ENCODE assay signal across 11 cellular contexts in genomic region chr3:161413127-161413854, GRCh38. TPM values are rescaled to one million over a fixed set of nuclear protein-coding genes. Genes with fewer than 3 reads are reported as not detected.
DNase-seq lines count a peak whose midpoint lies in the region; ATAC-seq and TF ChIP-seq lines count a peak whose summit lies in the region.
"Had no signal": no experiment of that assay in that cellular context is flagged by ENCODE, and none has a peak within 500 bp of the region (broad histone marks: within the 10 kb centered on the region; RNA-seq: fewer than 3 reads in every experiment).

No MANE protein-coding gene starts in this region.

- no peak for TF ChIP-seq POLR2A in heart left ventricle (IDR thresholded peaks at IDR 0.05)
- TF ChIP-seq POLR2A in uterus (IDR thresholded peaks at IDR 0.05) = no peak

- WGBS in heart left ventricle, 4 donors = 30 to 49% (median 39%) methylated on average over 2 of the region's 2 CpGs

- H3K27me3 ChIP-seq in heart left ventricle = no peaks in the 10 kb centered on the region
- H3K27me3 ChIP-seq in uterus = no peaks in the 10 kb centered on the region

- intact Hi-C loops in heart left ventricle (cut with DNase I) (loop anchor here in 3 of 10 donors (5.0 to 10.0 kb wide), 6 partner anchors 141 to 718 kb away; no protein-coding TSS in a partner anchor), uterus (cut with DNase I; ENCODE audit: low total_unique reads) (no loop called here)

- H3K4me1 ChIP-seq in heart left ventricle = peaks cover 0 to 43% (median 20%) of the 10 kb centered on the region in 12 donors
- no peaks in the 10 kb centered on the region for H3K4me1 ChIP-seq in uterus
- H3K4me1 ChIP-seq: parathyroid adenoma had no signal

- H3K27ac ChIP-seq in heart left ventricle (peak overlapping the region in 6 of 12 donors; percentile 24 to 54 (median 34)), uterus (no peak overlapping the region)
- H3K27ac ChIP-seq: parathyroid adenoma had no signal

- ATAC-seq in heart left ventricle (peak; percentile 70 to 89 (median 82)), HG03196 (IDR thresholded peaks at IDR 0.05; ENCODE audit: unreplicated experiment) (no peak), GM19455 (IDR thresholded peaks at IDR 0.05; ENCODE audit: unreplicated experiment) (no peak)
- ATAC-seq: activated CD4-positive, alpha-beta T cell treated with anti-CD3 and anti-CD28 coated beads for 36 hours had no signal

- H3K9me3 ChIP-seq in heart left ventricle (no peaks in the 10 kb centered on the region), uterus (no peaks in the 10 kb centered on the region)

- no peaks in the 10 kb centered on the region for H3K36me3 ChIP-seq in heart left ventricle
- H3K36me3 ChIP-seq in uterus = no peaks in the 10 kb centered on the region

- TF ChIP-seq CTCF in heart left ventricle (IDR thresholded peaks at IDR 0.05) (no peak), uterus (IDR thresholded peaks at IDR 0.05) (no peak)

- DNase-seq in DMS 273 (lab: John Stamatoyannopoulos, UW; ENCODE audit: unreplicated experiment) (peak; percentile 58), DMS 273 treated with DMSO at 0.1 percent for 48 hours (lab: John Stamatoyannopoulos, UW) (no peak), RPMI7951 (ENCODE audit: low read depth) (peak; percentile 32), heart left ventricle (peak in 4 of 5 donors; percentile 66 to 85 (median 73)), uterus (peak; percentile 20 to 41), NCI-H1694 treated with DMSO at 0.1 percent for 48 hours (lab: John Stamatoyannopoulos, UW) (no peak)
- DNase-seq: activated CD4-positive, alpha-beta T cell treated with anti-CD3 and anti-CD28 coated beads for 36 hours; endodermal cell had no signal

- H3K4me3 ChIP-seq in heart left ventricle = no peak overlapping the region
- H3K4me3 ChIP-seq in uterus = no peak overlapping the region

RNA-seq across cellular contexts. Expression of gene SPTSSB, which starts 42.0 kb away (rescaled TPM):
- not detected in 2 replicates for total RNA-seq in RPMI7951 (2014; rRNA removed; shearing (Covaris generic))
- total RNA-seq in heart left ventricle (under 1 TPM in 5 of 9 donors, not detected in 4; 0.09 to 0.58 (median 0.25) TPM), uterus (1 to 10 TPM in 2 of 4 donors, under 1 TPM in 1, not detected in 1; under 0.01 to 1.5 (median 1.0) TPM)
- polyA plus RNA-seq in heart left ventricle = under 1 TPM in 1 of 2 donors, not detected in 1; 0.53 TPM
- total RNA-seq: activated CD4-positive, alpha-beta T cell treated with anti-CD3 and anti-CD28 coated beads for 36 hours had no signal

Comparison
In these comparisons a context has a peak if more than half of its experiments do, and no peak if none do; other contexts are left out.
1. DNase-seq: peak in DMS 273 (single experiment), RPMI7951 (single experiment), heart left ventricle (4 of 5) and uterus (2 of 2); none in DMS 273 treated with DMSO at 0.1 percent for 48 hours (single experiment) and NCI-H1694 treated with DMSO at 0.1 percent for 48 hours (single experiment).
2. ATAC-seq: peak in heart left ventricle (4 of 4); none in HG03196 (single experiment) and GM19455 (single experiment).